9 cellular contexts compared by ENCODE assay signal in genomic region chr17:60231234-60231633, GRCh38.
DNase-seq lines count a peak whose midpoint lies in the region; ATAC-seq and TF ChIP-seq lines count a peak whose summit lies in the region.
"Had no signal": no experiment of that assay in that cellular context is flagged by ENCODE, and none has a peak within 500 bp of the region (broad histone marks: within the 10 kb centered on the region; RNA-seq: fewer than 3 reads in every experiment).

No MANE protein-coding gene starts in this region.

- peaks cover 6% of the 10 kb centered on the region for H4K20me1 ChIP-seq in neural progenitor cell (ENCODE audit: low read depth)

- H3F3A ChIP-seq in neural progenitor cell (ENCODE audit: low read depth): peaks cover 24% of the 10 kb centered on the region

- no peaks in the 10 kb centered on the region for H3K27me3 Mint-ChIP-seq in activated CD8-positive, alpha-beta T cell treated with anti-CD3 and anti-CD28 coated beads for 36 hours
- H3K27me3 Mint-ChIP-seq in activated CD8-positive, alpha-beta T cell treated with anti-CD3 and anti-CD28 coated beads, Interleukin-2, amount 10 ng/mL, durations not matched to agents 7 days and 5 days (ENCODE audit: low read depth): no peaks in the 10 kb centered on the region
- no peaks in the 10 kb centered on the region for H3K27me3 Mint-ChIP-seq in neural progenitor cell (ENCODE audit: insufficient read depth, low read depth)
- H3K27me3 Mint-ChIP-seq: activated naive CD8-positive, alpha-beta T cell treated with anti-CD3 and anti-CD28 coated beads, Interleukin-2, amount 10 ng/mL, durations not matched to agents 7 days and 5 days had no signal

- no peak overlapping the region for H3K4me3 Mint-ChIP-seq in activated CD8-positive, alpha-beta T cell treated with anti-CD3 and anti-CD28 coated beads for 36 hours
- H3K4me3 Mint-ChIP-seq in activated CD8-positive, alpha-beta T cell treated with anti-CD3 and anti-CD28 coated beads, Interleukin-2, amount 10 ng/mL, durations not matched to agents 7 days and 5 days: no peak overlapping the region
- H3K4me3 Mint-ChIP-seq in neural progenitor cell: no peak overlapping the region
- H3K4me3 Mint-ChIP-seq: activated naive CD8-positive, alpha-beta T cell treated with anti-CD3 and anti-CD28 coated beads, Interleukin-2, amount 10 ng/mL, durations not matched to agents 7 days and 5 days had no signal

- H3K4me3 ChIP-seq in neural progenitor cell: no peak overlapping the region

- H3K27ac Mint-ChIP-seq in activated CD8-positive, alpha-beta T cell treated with anti-CD3 and anti-CD28 coated beads for 36 hours: no peak overlapping the region
- no peak overlapping the region for H3K27ac Mint-ChIP-seq in activated CD8-positive, alpha-beta T cell treated with anti-CD3 and anti-CD28 coated beads, Interleukin-2, amount 10 ng/mL, durations not matched to agents 7 days and 5 days
- H3K27ac Mint-ChIP-seq in neural progenitor cell: no peak overlapping the region
- H3K27ac Mint-ChIP-seq: activated naive CD8-positive, alpha-beta T cell treated with anti-CD3 and anti-CD28 coated beads, Interleukin-2, amount 10 ng/mL, durations not matched to agents 7 days and 5 days had no signal

- TF ChIP-seq CTCF in activated CD8-positive, alpha-beta T cell treated with anti-CD3 and anti-CD28 coated beads for 36 hours (IDR thresholded peaks at IDR 0.05): peak; percentile 20
- TF ChIP-seq CTCF in neural progenitor cell (IDR thresholded peaks at IDR 0.05): peak; percentile 48

- peaks cover 8% of the 10 kb centered on the region for H3K4me1 Mint-ChIP-seq in activated CD8-positive, alpha-beta T cell treated with anti-CD3 and anti-CD28 coated beads for 36 hours (ENCODE audit: low read depth)
- no peaks in the 10 kb centered on the region for H3K4me1 Mint-ChIP-seq in activated CD8-positive, alpha-beta T cell treated with anti-CD3 and anti-CD28 coated beads, Interleukin-2, amount 10 ng/mL, durations not matched to agents 7 days and 5 days (ENCODE audit: low read depth)
- peaks cover 9% of the 10 kb centered on the region for H3K4me1 Mint-ChIP-seq in neural progenitor cell
- H3K4me1 Mint-ChIP-seq: activated naive CD8-positive, alpha-beta T cell treated with anti-CD3 and anti-CD28 coated beads, Interleukin-2, amount 10 ng/mL, durations not matched to agents 7 days and 5 days had no signal

- intact Hi-C loops in activated CD8-positive, alpha-beta T cell treated with anti-CD3 and anti-CD28 coated beads for 36 hours (cut with micrococcal nuclease): no loop called here

- no peak overlapping the region for H3K9ac ChIP-seq in neural progenitor cell

- H2AFZ ChIP-seq in neural progenitor cell (replicated peaks): no peak overlapping the region

- H3K36me3 Mint-ChIP-seq in activated CD8-positive, alpha-beta T cell treated with anti-CD3 and anti-CD28 coated beads for 36 hours (ENCODE audit: low read depth): peaks cover 8% of the 10 kb centered on the region
- H3K36me3 Mint-ChIP-seq in activated CD8-positive, alpha-beta T cell treated with anti-CD3 and anti-CD28 coated beads, Interleukin-2, amount 10 ng/mL, durations not matched to agents 7 days and 5 days (ENCODE audit: low read depth): peaks cover 8% of the 10 kb centered on the region
- peaks cover 6% of the 10 kb centered on the region for H3K36me3 Mint-ChIP-seq in neural progenitor cell

- CTCF ChIA-PET in activated CD8-positive, alpha-beta T cell treated with anti-CD3 and anti-CD28 coated beads for 36 hours (lab: Charles Lee): interaction anchor here (1.0 to 1.7 kb wide), 7 partner anchors 9 to 166 kb away, joined by 3 to 5 read pairs (median 3); no protein-coding TSS in a partner anchor
- CTCF ChIA-PET in activated CD8-positive, alpha-beta T cell treated with anti-CD3 and anti-CD28 coated beads, Interleukin-2, amount 10 ng/mL, durations not matched to agents 7 days and 5 days (lab: Charles Lee): interaction anchor here (0.7 to 2.9 kb wide), 20 partner anchors 10 to 407 kb away, joined by 3 to 14 read pairs (median 4); no protein-coding TSS in a partner anchor

- no peaks in the 10 kb centered on the region for H3K9me3 Mint-ChIP-seq in activated CD8-positive, alpha-beta T cell treated with anti-CD3 and anti-CD28 coated beads for 36 hours
- H3K9me3 Mint-ChIP-seq in activated CD8-positive, alpha-beta T cell treated with anti-CD3 and anti-CD28 coated beads, Interleukin-2, amount 10 ng/mL, durations not matched to agents 7 days and 5 days (ENCODE audit: insufficient read depth): no peaks in the 10 kb centered on the region
- H3K9me3 Mint-ChIP-seq in neural progenitor cell: no peaks in the 10 kb centered on the region
- H3K9me3 Mint-ChIP-seq: activated naive CD8-positive, alpha-beta T cell treated with anti-CD3 and anti-CD28 coated beads, Interleukin-2, amount 10 ng/mL, durations not matched to agents 7 days and 5 days had no signal

- H3K36me3 ChIP-seq in neural progenitor cell: no peaks in the 10 kb centered on the region

- POLR2A ChIA-PET in activated CD8-positive, alpha-beta T cell treated with anti-CD3 and anti-CD28 coated beads for 36 hours (lab: Charles Lee): no interaction called here
- POLR2A ChIA-PET in activated CD8-positive, alpha-beta T cell treated with anti-CD3 and anti-CD28 coated beads, Interleukin-2, amount 10 ng/mL, durations not matched to agents 7 days and 5 days (lab: Charles Lee): no interaction called here

- H3K27me3 ChIP-seq in neural progenitor cell: no peaks in the 10 kb centered on the region

- H3K27ac ChIP-seq in neural progenitor cell: no peak overlapping the region

- H3K9me3 ChIP-seq in neural progenitor cell (ENCODE audit: low read depth): no peaks in the 10 kb centered on the region

- ATAC-seq in activated CD8-positive, alpha-beta T cell treated with anti-CD3 and anti-CD28 coated beads for 36 hours: no peak
- ATAC-seq in activated CD8-positive, alpha-beta T cell treated with anti-CD3 and anti-CD28 coated beads, Interleukin-2, amount 10 ng/mL, durations not matched to agents 7 days and 5 days: no peak
- ATAC-seq in GM18502 (IDR thresholded peaks at IDR 0.05; ENCODE audit: poor library complexity, unreplicated experiment): no peak
- no peak for ATAC-seq in HG03095 (IDR thresholded peaks at IDR 0.05; ENCODE audit: unreplicated experiment)

- H3K4me1 ChIP-seq in neural progenitor cell: peaks cover 11% of the 10 kb centered on the region

- no peak for DNase-seq in activated CD8-positive, alpha-beta T cell treated with anti-CD3 and anti-CD28 coated beads for 36 hours
- no peak for DNase-seq in activated CD8-positive, alpha-beta T cell treated with anti-CD3 and anti-CD28 coated beads, Interleukin-2, amount 10 ng/mL, durations not matched to agents 7 days and 5 days
- DNase-seq in NCI-H2227 treated with DMSO at 0.1 percent for 48 hours (lab: John Stamatoyannopoulos, UW) (peak; percentile 10), cerebellum (ENCODE audit: low spot score) (peak; percentile 38), neural progenitor cell (ENCODE audit: low spot score) (peak; percentile 4)
- DNase-seq in activated naive CD4-positive, alpha-beta T cell treated with Interleukin-2 at 50 U/mL for 16 hours: no peak
- DNase-seq: activated naive CD8-positive, alpha-beta T cell treated with anti-CD3 and anti-CD28 coated beads, Interleukin-2, amount 10 ng/mL, durations not matched to agents 7 days and 5 days had no signal

- peak overlapping the region; percentile 50 for H3K4me2 ChIP-seq in neural progenitor cell

- H3K79me2 ChIP-seq in neural progenitor cell (ENCODE audit: low read depth): no peaks in the 10 kb centered on the region

Comparison
In these comparisons a context has a peak if more than half of its experiments do, and no peak if none do; other contexts are left out.
1. DNase-seq: peak in NCI-H2227 treated with DMSO at 0.1 percent for 48 hours (single experiment), cerebellum (single experiment) and neural progenitor cell (single experiment); none in activated CD8-positive, alpha-beta T cell treated with anti-CD3 and anti-CD28 coated beads for 36 hours (single experiment), activated CD8-positive, alpha-beta T cell treated with anti-CD3 and anti-CD28 coated beads, Interleukin-2, amount 10 ng/mL, durations not matched to agents 7 days and 5 days (single experiment) and activated naive CD4-positive, alpha-beta T cell treated with Interleukin-2 at 50 U/mL for 16 hours (single experiment).